18 cellular contexts compared by ENCODE assay signal in genomic region chr2:86397989-86398388, GRCh38.
DNase-seq lines count a peak whose midpoint lies in the region; ATAC-seq and TF ChIP-seq lines count a peak whose summit lies in the region.
"Had no signal": no experiment of that assay in that cellular context is flagged by ENCODE, and none has a peak within 500 bp of the region (broad histone marks: within the 10 kb centered on the region; RNA-seq: fewer than 3 reads in every experiment).

No MANE protein-coding gene starts in this region.

- ATAC-seq in GM18498 (IDR thresholded peaks at IDR 0.05; ENCODE audit: unreplicated experiment): peak; percentile 40
- ATAC-seq in HG02973 (IDR thresholded peaks at IDR 0.05; ENCODE audit: unreplicated experiment): peak; percentile 57
- no peak for ATAC-seq in GM18873 (IDR thresholded peaks at IDR 0.05; ENCODE audit: low FRiP score, unreplicated experiment)
- ATAC-seq: activated CD8-positive, alpha-beta T cell treated with anti-CD3 and anti-CD28 coated beads for 36 hours; effector memory CD8-positive, alpha-beta T cell; stimulated activated naive B cell treated with anti-CD40 and anti-IgM and Interleukin-4, amounts not matched to agents 10 μg/mL and 1 μg/mL and 100 μg/mL, for 72 hours had no signal

- TF ChIP-seq POLR2A in erythroblast (IDR thresholded peaks at IDR 0.05; ENCODE audit: low read length): no peak

- DNase-seq in OCI-M1 (lab: John Stamatoyannopoulos, UW): peak; percentile 73
- peak; percentile 7 to 76 for DNase-seq in erythroblast (lab: John Stamatoyannopoulos, UW)
- no peak for DNase-seq in EL
- no peak for DNase-seq in AML-193 (lab: John Stamatoyannopoulos, UW)
- DNase-seq in HuH-7.5 (ENCODE audit: low spot score): no peak
- DNase-seq: activated CD8-positive, alpha-beta T cell treated with anti-CD3 and anti-CD28 coated beads for 36 hours; activated effector memory CD4-positive, alpha-beta T cell treated with anti-CD3 and anti-CD28 coated beads, Interleukin-2, amount 50 U/mL, for 16 hours; activated T-cell treated with anti-CD3 and anti-CD28 coated beads for 4 hours; effector memory CD8-positive, alpha-beta T cell; H9; NCI-H1105 treated with DMSO at 0.1 percent for 48 hours; NCI-H510A; nucleus accumbens; stimulated activated naive B cell treated with anti-CD40 and anti-IgM and Interleukin-4, amounts not matched to agents 10 μg/mL and 1 μg/mL and 100 μg/mL, for 72 hours; T-helper 9 cell had no signal

Comparison
In these comparisons a context has a peak if more than half of its experiments do, and no peak if none do; other contexts are left out.
1. DNase-seq: peak in OCI-M1 (single experiment) and erythroblast (2 of 2); none in EL (single experiment), AML-193 (0 of 2) and HuH-7.5 (single experiment).